8 cellular contexts compared by ENCODE assay signal in the genomic region with DNA sequence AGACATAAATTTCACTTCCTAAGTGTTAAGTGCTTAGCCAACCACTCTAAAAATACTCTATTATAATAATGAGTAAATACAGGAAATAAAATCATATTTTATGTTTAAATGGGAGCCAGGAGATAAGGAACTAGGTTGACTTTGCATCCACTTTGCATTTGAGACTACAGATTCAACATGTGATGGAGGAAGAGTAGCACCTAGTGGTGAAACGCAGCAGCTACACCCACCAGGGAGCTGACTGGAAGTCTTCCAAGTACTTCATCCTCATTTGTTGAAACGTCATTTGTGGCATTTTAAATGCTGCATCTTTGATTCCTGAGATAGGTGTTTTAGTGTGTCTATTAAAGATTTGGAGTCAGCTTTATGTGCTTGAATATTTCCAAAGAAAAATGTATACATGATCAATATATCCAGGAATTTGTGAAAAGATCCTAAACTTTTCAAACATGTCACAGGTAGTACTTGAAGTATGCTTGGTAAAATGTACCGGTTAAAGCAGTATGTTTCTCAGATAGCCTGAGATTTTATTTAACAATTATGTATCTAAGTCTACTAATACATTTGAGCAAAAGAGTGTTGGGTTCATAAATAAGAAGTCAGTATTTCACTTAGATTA. TPM values are rescaled to one million over a fixed set of nuclear protein-coding genes. Genes with fewer than 3 reads are reported as not detected.
DNase-seq lines count a peak whose midpoint lies in the region; ATAC-seq, FAIRE-seq and TF ChIP-seq lines count a peak whose summit lies in the region.

No MANE protein-coding gene starts in this region.

- no peaks in the 10 kb centered on the region for H3K79me2 ChIP-seq in SK-N-SH (ENCODE audit: insufficient read depth)

- no peaks in the 10 kb centered on the region for H3K9me2 ChIP-seq in SK-N-SH

- H3K9me3 ChIP-seq in SK-N-SH, result no peaks in the 10 kb centered on the region

- H3F3A ChIP-seq in SK-N-SH (replicated peaks; ENCODE audit: insufficient read depth), result no peaks in the 10 kb centered on the region

- peak; percentile 72 to 82 for ATAC-seq in activated naive CD4-positive, alpha-beta T cell treated with anti-CD3 and anti-CD28 coated beads, Interleukin-2, amount 50 U/mL, for 72 hours

- H3K36me3 ChIP-seq in SK-N-SH (replicated peaks in 1 of 2; ENCODE audit: control insufficient read depth in 1 of 2, insufficient read depth in 2 of 2, low read length in 1 of 2), result no peaks in the 10 kb centered on the region

- no peak overlapping the region for H2AFZ ChIP-seq in SK-N-SH (ENCODE audit: low read depth)

- no peak overlapping the region for H3K4me3 ChIP-seq in SK-N-SH (ENCODE audit: low read depth in 2 of 2, low read length in 1 of 2)

- H3K9ac ChIP-seq in SK-N-SH, result no peak overlapping the region

- POLR2A ChIA-PET in HEK293T (lab: Yijun Ruan, JAX), result no interaction called here
- POLR2A ChIA-PET in SK-N-SH (lab: Yijun Ruan, JAX), result no interaction called here

- peaks cover 8% of the 10 kb centered on the region in 2 donors for H3K36me3 Mint-ChIP-seq in activated naive CD4-positive, alpha-beta T cell treated with anti-CD3 and anti-CD28 coated beads, Interleukin-2, amount 50 U/mL, for 72 hours

- no peak overlapping the region for H3K27ac Mint-ChIP-seq in activated naive CD4-positive, alpha-beta T cell treated with anti-CD3 and anti-CD28 coated beads, Interleukin-2, amount 50 U/mL, for 72 hours

- CTCF ChIA-PET in HEK293T (lab: Yijun Ruan, JAX) (interaction anchor here (0.5 to 1.9 kb wide), 12 partner anchors 18 to 1211 kb away, joined by 3 to 10 read pairs (median 4); a partner anchor contains a TSS), SK-N-SH (lab: Yijun Ruan, JAX) (interaction anchor here (0.6 to 5.4 kb wide), 40 partner anchors 9 to 1349 kb away, joined by 3 to 49 read pairs (median 4); a partner anchor contains a TSS)

- H3K27ac ChIP-seq in SK-N-SH (ENCODE audit: low read depth in 2 of 2, low read length in 1 of 2), result no peak overlapping the region

- H3K4me1 ChIP-seq in SK-N-SH (ENCODE audit: control insufficient read depth in 1 of 2, insufficient read depth in 2 of 2, low read depth in 1 of 2, low read length in 1 of 2), result no peaks in the 10 kb centered on the region; a peak in 2 of 4 replicates

- no peak overlapping the region for H3K4me2 ChIP-seq in SK-N-SH

- peaks cover 5% of the 10 kb centered on the region; the same call in 1 of the 2 replicates for H3K27me3 ChIP-seq in SK-N-SH (ENCODE audit: insufficient read depth)

- TF ChIP-seq EP300 in SK-N-SH (IDR thresholded peaks at IDR 0.05; ENCODE audit: borderline replicate concordance in 1 of 2, low read depth in 1 of 2, low read length in 1 of 2), result no peak

- peak; percentile 99 for TF ChIP-seq RAD21 in SK-N-SH (IDR thresholded peaks at IDR 0.05; ENCODE audit: low read length)

- no peaks in the 10 kb centered on the region for H4K20me1 ChIP-seq in SK-N-SH (ENCODE audit: insufficient read depth)

- FAIRE-seq in HTR-8/SVneo (lab: Jason Lieb, UNC), result no peak

- H3K9me3 Mint-ChIP-seq in activated naive CD4-positive, alpha-beta T cell treated with anti-CD3 and anti-CD28 coated beads, Interleukin-2, amount 50 U/mL, for 72 hours, result peaks cover 7% of the 10 kb centered on the region in 2 donors

- TF ChIP-seq CTCF in GM12872 (IDR thresholded peaks at IDR 0.05; ENCODE audit: insufficient read depth, low read depth, low read length) (peak; percentile 99), SK-N-SH (IDR thresholded peaks at IDR 0.05) (peak; percentile 99)

- intact Hi-C loops in head of caudate nucleus (cut with DNase I), result loop anchor here (10.0 kb wide), 2 partner anchors 429 to 1029 kb away; no protein-coding TSS in a partner anchor

- DNase-seq in HEK293T (ENCODE audit: extremely low spot score) (peak; percentile 86), MV-4-11 (lab: John Stamatoyannopoulos, UW) (peak; percentile 72), SK-N-SH (peak; percentile 73), head of caudate nucleus (peak; percentile 44 to 88 (median 74)), putamen (ENCODE audit: low spot score) (peak; percentile 74), HTR-8/SVneo (ENCODE audit: insufficient read length, low spot score) (no peak)
- DNase-seq in activated naive CD4-positive, alpha-beta T cell treated with anti-CD3 and anti-CD28 coated beads, Interleukin-2, amount 50 U/mL, for 72 hours (ENCODE audit: low spot score in 2 of 2), result peak in 1 of 2 donors; percentile 65

- 19% methylated on average over 3 of the region's 3 CpGs for WGBS in SK-N-SH (ENCODE audit: low lambda C conversion rate)

TF ChIP-seq in HEK293T, 16 proteins besides CTCF, POLR2A, EP300 and RAD21:
- TF ChIP-seq NFRKB (IDR thresholded peaks at IDR 0.05) (no peak), HDGF (IDR thresholded peaks at IDR 0.05; ENCODE audit: borderline replicate concordance) (no peak), L3MBTL2 (conservative IDR thresholded peaks at IDR 0.05) (no peak), TARDBP (IDR thresholded peaks at IDR 0.05) (0 out of 2 replicates have a peak, but pooled peaks have one; percentile 14), FOXM1 (IDR thresholded peaks at IDR 0.05; ENCODE audit: borderline replicate concordance) (no peak)

TF ChIP-seq in SK-N-SH, 30 proteins besides CTCF, POLR2A, EP300 and RAD21:
- TF ChIP-seq SMC3 (IDR thresholded peaks at IDR 0.05; ENCODE audit: low read depth, low read length), result peak; percentile 96
- TF ChIP-seq, protein P1, sequence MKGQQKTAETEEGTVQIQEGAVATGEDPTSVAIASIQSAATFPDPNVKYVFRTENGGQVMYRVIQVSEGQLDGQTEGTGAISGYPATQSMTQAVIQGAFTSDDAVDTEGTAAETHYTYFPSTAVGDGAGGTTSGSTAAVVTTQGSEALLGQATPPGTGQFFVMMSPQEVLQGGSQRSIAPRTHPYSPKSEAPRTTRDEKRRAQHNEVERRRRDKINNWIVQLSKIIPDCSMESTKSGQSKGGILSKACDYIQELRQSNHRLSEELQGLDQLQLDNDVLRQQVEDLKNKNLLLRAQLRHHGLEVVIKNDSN (IDR thresholded peaks at IDR 0.05; ENCODE audit: borderline replicate concordance, low read depth), result no peak
- TF ChIP-seq RCOR1 (IDR thresholded peaks at IDR 0.05; ENCODE audit: low read length), result peak; percentile 18; the same call in 1 of the 2 replicates

RNA-seq across cellular contexts. Expression of a gene that starts 17.4 kb away (rescaled TPM):
- 0.93 and 1.0 TPM in 2 replicates for polyA plus RNA-seq in SK-N-SH (2012; rRNA removed)
- polyA plus RNA-seq in SK-N-SH (2012; cell fraction: cytosol; rRNA removed), result 1.7 TPM in 2 replicates
- polyA plus RNA-seq in SK-N-SH (2012; cell fraction: nucleus; rRNA removed), result 0.40 and 0.61 TPM in 2 replicates
- 10 to 100 TPM in 1 of 2 donors, 1 to 10 TPM in 1; 5.2 to 12.2 TPM for total RNA-seq in activated naive CD4-positive, alpha-beta T cell treated with anti-CD3 and anti-CD28 coated beads, Interleukin-2, amount 50 U/mL, for 72 hours

RNA-seq across cellular contexts. Expression of a gene that starts 44.7 kb away (rescaled TPM):
- polyA plus RNA-seq in SK-N-SH (2012; rRNA removed), result not detected in 2 replicates
- polyA plus RNA-seq in SK-N-SH (2012; cell fraction: cytosol; rRNA removed), result not detected in 2 replicates
- polyA plus RNA-seq in SK-N-SH (2012; cell fraction: nucleus; rRNA removed), result not detected in 2 replicates
- total RNA-seq in activated naive CD4-positive, alpha-beta T cell treated with anti-CD3 and anti-CD28 coated beads, Interleukin-2, amount 50 U/mL, for 72 hours, result not detected
